ENCODE assay signal across 8 cellular contexts in genomic region chr18:67515987-67516431, GRCh38. TPM values are rescaled to one million over a fixed set of nuclear protein-coding genes. Genes with fewer than 3 reads are reported as not detected.
A peak's percentile ranks its signal among the peaks of the same experiment; 100 is the strongest.
DNase-seq lines count a peak whose midpoint lies in the region; ATAC-seq and TF ChIP-seq lines count a peak whose summit lies in the region.

No MANE protein-coding gene starts in this region.

- peak overlapping the region; percentile 71 for H3K4me2 ChIP-seq in OCI-LY7 (ENCODE audit: low read length)

- peak; percentile 34 for ATAC-seq in GM19467 (IDR thresholded peaks at IDR 0.05; ENCODE audit: unreplicated experiment)
- peak; percentile 29 to 36 for ATAC-seq in naive B cell (ENCODE audit: low read depth in 2 of 2)

- H3K9me3 ChIP-seq in CD8-positive, alpha-beta memory T cell (ENCODE audit: low read length) = no peaks in the 10 kb centered on the region
- H3K9me3 ChIP-seq in OCI-LY7 (ENCODE audit: low read length) = no peaks in the 10 kb centered on the region

- POLR2A ChIA-PET in CD8-positive, alpha-beta memory T cell (lab: Charles Lee) = interaction anchor here (0.7 kb wide), 1 partner anchor 1143 kb away, joined by 6 read pairs; no protein-coding TSS in a partner anchor
- POLR2A ChIA-PET in OCI-LY7 (lab: Charles Lee) = interaction anchor here (0.7 kb wide), 3 partner anchors 496 to 645 kb away, joined by 3 to 6 read pairs (median 4); no protein-coding TSS in a partner anchor

- peak overlapping the region; percentile 6 for H3K27ac ChIP-seq in CD8-positive, alpha-beta memory T cell (ENCODE audit: low read depth, low read length)
- no peak overlapping the region for H3K27ac ChIP-seq in OCI-LY7 (ENCODE audit: low read depth, low read length, poor library complexity, severe bottlenecking)

- H3K4me1 Mint-ChIP-seq in CD8-positive, alpha-beta memory T cell = peaks cover 25 to 41% (median 28%) of the 10 kb centered on the region in 3 donors
- peaks cover 13 to 28% (median 20%) of the 10 kb centered on the region in 3 donors for H3K4me1 Mint-ChIP-seq in naive B cell

- peak overlapping the region in 7 of 8 donors; percentile 32 to 90 (median 70) for H3K27ac Mint-ChIP-seq in CD8-positive, alpha-beta memory T cell
- peak overlapping the region in 2 of 6 donors; percentile 57 to 80 for H3K27ac Mint-ChIP-seq in naive B cell

- no peaks in the 10 kb centered on the region for H4K20me1 ChIP-seq in OCI-LY7 (ENCODE audit: insufficient read depth, low read length)

- peak overlapping the region; percentile 30; the same call in 1 of the 2 replicates for H2AFZ ChIP-seq in OCI-LY7 (ENCODE audit: low read length)

- no peaks in the 10 kb centered on the region for H3K79me2 ChIP-seq in OCI-LY7 (ENCODE audit: insufficient read depth, low read depth, low read length)

- BruUV-seq in OCI-LY7 (replicated peaks; lab: Mats Ljungman, UMichigan) = no TSS peak

- no peaks in the 10 kb centered on the region for H3K9me2 ChIP-seq in OCI-LY7 (ENCODE audit: insufficient read depth, low read length)

- peaks cover 0 to 3% (median 0%) of the 10 kb centered on the region in 5 donors for H3K9me3 Mint-ChIP-seq in CD8-positive, alpha-beta memory T cell
- no peaks in the 10 kb centered on the region for H3K9me3 Mint-ChIP-seq in naive B cell

- DNase-seq in CD8-positive, alpha-beta memory T cell = peak; percentile 24 to 65 (median 38)
- DNase-seq in HPDE6-E6E7 (ENCODE audit: extremely low spot score) (peak; percentile 90), OCI-LY7 (ENCODE audit: low spot score) (peak; percentile 56), fibroblast of peridontal ligament (ENCODE audit: extremely low read depth) (peak; percentile 84), naive B cell (peak; percentile 58)
- peak; percentile 36 for DNase-seq in activated T-helper 9 cell treated with anti-CD3 and anti-CD28 coated beads, Interleukin-2, amount 50 U/mL, for 16 hours (ENCODE audit: low read depth)
- DNase-seq in stimulated activated naive CD4-positive, alpha-beta T cell (lab: John Stamatoyannopoulos, UW) = peak; percentile 19 to 69 (median 42)

- H3K4me1 ChIP-seq in CD8-positive, alpha-beta memory T cell (ENCODE audit: insufficient read depth, low read length) = peaks cover 15% of the 10 kb centered on the region
- no peaks in the 10 kb centered on the region for H3K4me1 ChIP-seq in OCI-LY7 (ENCODE audit: insufficient read depth, low read length, poor library complexity, severe bottlenecking)

- no peaks in the 10 kb centered on the region for H3K36me3 ChIP-seq in CD8-positive, alpha-beta memory T cell (ENCODE audit: insufficient read depth, low read length)
- H3K36me3 ChIP-seq in OCI-LY7 (ENCODE audit: insufficient read depth, low read length) = no peaks in the 10 kb centered on the region

- no peaks in the 10 kb centered on the region for H3K27me3 ChIP-seq in CD8-positive, alpha-beta memory T cell (ENCODE audit: insufficient read depth, low read length, poor library complexity, severe bottlenecking)

- peak overlapping the region; percentile 53 for H3K4me3 ChIP-seq in CD8-positive, alpha-beta memory T cell (ENCODE audit: low read length)
- peak overlapping the region; percentile 64 for H3K4me3 ChIP-seq in OCI-LY7 (ENCODE audit: low read depth, low read length, poor library complexity, severe bottlenecking)

- peaks cover 0 to 5% of the 10 kb centered on the region in 2 donors for H3K27me3 Mint-ChIP-seq in CD8-positive, alpha-beta memory T cell
- H3K27me3 Mint-ChIP-seq in naive B cell = peaks cover 6 to 25% (median 8%) of the 10 kb centered on the region in 3 donors

- peak; percentile 64 for TF ChIP-seq CTCF in OCI-LY7 (conservative IDR thresholded peaks at IDR 0.05; ENCODE audit: low read length)

- H3K4me3 Mint-ChIP-seq in CD8-positive, alpha-beta memory T cell = peak overlapping the region; percentile 88 to 98 (median 92)
- peak overlapping the region; percentile 82 to 97 (median 93) for H3K4me3 Mint-ChIP-seq in naive B cell

- peaks cover 0 to 4% (median 0%) of the 10 kb centered on the region in 3 donors for H3K36me3 Mint-ChIP-seq in CD8-positive, alpha-beta memory T cell
- no peaks in the 10 kb centered on the region for H3K36me3 Mint-ChIP-seq in naive B cell

- intact Hi-C loops in OCI-LY7 (cut with micrococcal nuclease; ENCODE audit: unreplicated experiment) = no loop called here

- CTCF ChIA-PET in CD8-positive, alpha-beta memory T cell (lab: Charles Lee) = interaction anchor here (0.7 to 2.8 kb wide), 4 partner anchors 9 to 1145 kb away, joined by 3 to 10 read pairs (median 6); no protein-coding TSS in a partner anchor
- CTCF ChIA-PET in OCI-LY7 (lab: Charles Lee; ENCODE audit: unreplicated experiment) = no interaction called here

RNA-seq across cellular contexts. Expression of gene DSEL, which starts 0.5 kb away (rescaled TPM):
- total RNA-seq in CD8-positive, alpha-beta memory T cell = under 1 TPM; 0.24 to 0.46 TPM
- polyA plus RNA-seq in CD8-positive, alpha-beta memory T cell = 1.1 TPM
- not detected in 2 replicates for total RNA-seq in OCI-LY7 (2014; rRNA removed; shearing (Covaris generic))
- not detected in 2 replicates for total RNA-seq in OCI-LY7 (2022)
- polyA plus RNA-seq in naive B cell (ENCODE audit: low read depth in 6 of 6) = under 1 TPM in 5 of 6 donors, not detected in 1; 0.11 to 0.45 (median 0.13) TPM

Comparison
In these comparisons a context has a peak if more than half of its experiments do, and no peak if none do; other contexts are left out.
1. DNase-seq: peak in every context shown above with its lines; median percentile 90 in HPDE6-E6E7; 84 in fibroblast of peridontal ligament; 58 in naive B cell; 56 in OCI-LY7; 42 in stimulated activated naive CD4-positive, alpha-beta T cell; 38 in CD8-positive, alpha-beta memory T cell; 36 in activated T-helper 9 cell treated with anti-CD3 and anti-CD28 coated beads, Interleukin-2, amount 50 U/mL, for 16 hours.